In the genomic region with DNA sequence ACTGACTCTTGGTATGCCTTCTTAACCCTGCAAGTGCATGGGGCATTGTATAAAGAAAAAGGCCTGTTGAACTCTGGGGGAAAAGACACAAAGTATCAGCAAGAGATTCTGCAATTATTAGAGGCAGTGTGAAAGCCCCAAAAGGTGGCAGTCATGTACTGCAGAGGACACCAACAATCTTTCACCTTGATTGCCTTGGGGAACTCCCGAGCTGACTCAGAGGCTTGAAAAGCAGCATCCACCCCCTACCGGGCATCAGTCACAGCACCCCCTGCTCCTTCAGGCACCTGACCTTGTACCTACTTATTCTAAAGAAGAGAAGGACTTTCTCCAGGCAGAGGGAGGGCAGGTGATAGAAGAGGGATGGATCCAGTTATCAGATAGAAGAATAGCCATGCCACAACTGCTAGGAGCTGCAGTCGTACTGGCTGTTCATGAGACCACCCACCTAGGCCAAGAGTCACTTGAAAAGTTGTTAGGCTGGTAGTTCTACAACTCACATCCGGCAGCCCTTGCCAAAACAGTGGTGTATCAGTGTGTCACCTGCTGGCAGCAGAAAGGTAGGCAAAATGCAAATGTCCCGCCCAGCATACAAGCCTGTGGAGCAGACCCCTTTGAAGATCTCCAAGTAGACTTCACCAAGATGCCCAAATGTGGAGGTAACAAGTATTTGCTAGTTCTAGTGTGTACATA, we compare ENCODE assay signal across 13 cellular contexts.
DNase-seq lines count a peak whose midpoint lies in the region; ATAC-seq, FAIRE-seq and TF ChIP-seq lines count a peak whose summit lies in the region.
"Had no signal": no experiment of that assay in that cellular context is flagged by ENCODE, and none has a peak within 500 bp of the region (broad histone marks: within the 10 kb centered on the region; RNA-seq: fewer than 3 reads in every experiment).

No MANE protein-coding gene starts in this region.

- no TSS peak for BruUV-seq in GM12878 (replicated peaks; lab: Mats Ljungman, UMichigan)

- CTCF ChIA-PET in GM12878 (lab: Yijun Ruan, JAX) = interaction anchor here (0.6 to 3.1 kb wide), 16 partner anchors 9 to 1607 kb away, joined by 3 to 17 read pairs (median 4); no protein-coding TSS in a partner anchor

- no peak for TF ChIP-seq EP300 in GM12878 (IDR thresholded peaks at IDR 0.05; ENCODE audit: borderline replicate concordance in 1 of 2, control insufficient read depth in 1 of 2, low read depth in 2 of 2, low read length in 2 of 2)

- TF ChIP-seq CTCF in GM12864 (IDR thresholded peaks at IDR 0.05; ENCODE audit: low read depth, low read length, missing control alignments) (peak; percentile 38), GM12878 (IDR thresholded peaks at IDR 0.05 in 2 of 3, conservative IDR thresholded peaks at IDR 0.05 in 1 of 3; ENCODE audit: control insufficient read depth in 2 of 3, extremely low read depth in 1 of 3, insufficient read depth in 1 of 3, low read depth in 3 of 3, low read length in 3 of 3) (peak; percentile 21 to 58 (median 46); a peak in 3 of 6 replicates)

- TF ChIP-seq POLR2A in GM12878 (IDR thresholded peaks at IDR 0.05; ENCODE audit: low read depth, low read length) = no peak

- 20% methylated on average over 5 of the region's 5 CpGs for WGBS in GM12878 (ENCODE audit: insufficient coverage, insufficient replicate concordance, low lambda C conversion rate, missing lambda C conversion rate)

- no peak for FAIRE-seq in GM12878 (lab: Jason Lieb, UNC)

- no peaks in the 10 kb centered on the region for H4K20me1 ChIP-seq in GM12878 (ENCODE audit: control insufficient read depth, insufficient read depth)

- H3K27ac ChIP-seq in GM12878 (ENCODE audit: control insufficient read depth, insufficient read depth) = no peak overlapping the region

- SMC1A ChIA-PET in GM12878 (lab: Charles Lee; ENCODE audit: uncharacterized antibody, unreplicated experiment) = interaction anchor here (0.6 to 2.9 kb wide), 5 partner anchors 12 to 519 kb away, joined by 3 to 11 read pairs (median 3); no protein-coding TSS in a partner anchor

- intact Hi-C loops in GM12878 (cut with micrococcal nuclease; ENCODE audit: unreplicated experiment) = no loop called here

- H3K4me2 ChIP-seq in GM12878 (ENCODE audit: control insufficient read depth, insufficient read depth) = no peak overlapping the region
- H3K4me2 ChIP-seq: smooth muscle cell had no signal

- H3K4me1 ChIP-seq in GM12878 (ENCODE audit: control insufficient read depth, insufficient read depth, low read length) = no peaks in the 10 kb centered on the region

- no peaks in the 10 kb centered on the region for H3K9me3 ChIP-seq in GM12878 (replicated peaks; ENCODE audit: control insufficient read depth, insufficient read depth, low read length)

- ATAC-seq in GM19324 (IDR thresholded peaks at IDR 0.05; ENCODE audit: low FRiP score, unreplicated experiment) (peak; percentile 65), HG03354 (IDR thresholded peaks at IDR 0.05; ENCODE audit: poor library complexity, severe bottlenecking, unreplicated experiment) (peak; percentile 65), GM12878 (peak; percentile 94), GM21515 (IDR thresholded peaks at IDR 0.05; ENCODE audit: unreplicated experiment) (no peak)
- ATAC-seq: CD8-positive, alpha-beta T cell; SK-N-SH treated with all-trans-retinoic acid at 6 μM for 48 hours; stimulated activated effector memory CD8-positive, alpha-beta T cell treated with anti-CD3 and anti-CD28 coated beads, Interleukin-12 subunit alpha, Interleukin-12 subunit beta, amount 100 ng/mL, for 72 hours had no signal

- H3K9ac ChIP-seq in GM12878 (ENCODE audit: control insufficient read depth, insufficient read depth, low read length) = no peak overlapping the region

- no peak for DNase-seq in GM12864 (ENCODE audit: low read depth)
- DNase-seq in GM12878 (ENCODE audit: low read depth, low spot score) = no peak
- no peak for DNase-seq in anterior cingulate cortex (lab: John Stamatoyannopoulos, UW)
- no peak for DNase-seq in NCI-H1105 (lab: John Stamatoyannopoulos, UW)
- no peak for DNase-seq in activated CD8-positive, alpha-beta memory T cell treated with anti-CD3 and anti-CD28 coated beads, Interleukin-2, amount 50 U/mL, for 4 hours
- DNase-seq: CD8-positive, alpha-beta T cell; NCI-H2227 treated with DMSO at 0.1 percent for 48 hours had no signal

- TF ChIP-seq RAD21 in GM12878 (IDR thresholded peaks at IDR 0.05; ENCODE audit: insufficient read depth, low read depth, low read length) = peak; percentile 52; the same call in 1 of the 2 replicates

- H3K27me3 ChIP-seq in GM12878 (replicated peaks in 1 of 2; ENCODE audit: control insufficient read depth in 2 of 2, insufficient read depth in 2 of 2, low read length in 1 of 2) = no peaks in the 10 kb centered on the region

- H3K79me2 ChIP-seq in GM12878 (ENCODE audit: control insufficient read depth, insufficient read depth, low read length) = no peaks in the 10 kb centered on the region

- in situ Hi-C loops in GM12878 (cut with MboI) = loop anchor here (10.0 kb wide), 1 partner anchor 436 kb away; no protein-coding TSS in a partner anchor

- H3K4me3 ChIP-seq in GM12864 (ENCODE audit: low read depth, low read length) (no peak overlapping the region), GM12878 (no peak overlapping the region)
- H3K4me3 ChIP-seq: smooth muscle cell had no signal

- H2AFZ ChIP-seq in GM12878 (ENCODE audit: control insufficient read depth, low read depth, low read length) = no peak overlapping the region

- no peaks in the 10 kb centered on the region for H3K36me3 ChIP-seq in GM12878 (ENCODE audit: control insufficient read depth in 2 of 2, insufficient read depth in 2 of 2, low read length in 1 of 2)

- RAD21 ChIA-PET in GM12878 (lab: Charles Lee; ENCODE audit: unreplicated experiment) = interaction anchor here (0.5 to 1.5 kb wide), 3 partner anchors 221 to 383 kb away, joined by 3 to 5 read pairs (median 4); no protein-coding TSS in a partner anchor

- POLR2A ChIA-PET in GM12878 (lab: Charles Lee) = no interaction called here

TF ChIP-seq in GM12878, 131 proteins besides CTCF, POLR2A, EP300 and RAD21:
- no peak for TF ChIP-seq BRCA1 (IDR thresholded peaks at IDR 0.05; ENCODE audit: low read depth, low read length)
- no peak for TF ChIP-seq YY1 (IDR thresholded peaks at IDR 0.05; ENCODE audit: low read depth, low read length)
- TF ChIP-seq, protein P1, sequence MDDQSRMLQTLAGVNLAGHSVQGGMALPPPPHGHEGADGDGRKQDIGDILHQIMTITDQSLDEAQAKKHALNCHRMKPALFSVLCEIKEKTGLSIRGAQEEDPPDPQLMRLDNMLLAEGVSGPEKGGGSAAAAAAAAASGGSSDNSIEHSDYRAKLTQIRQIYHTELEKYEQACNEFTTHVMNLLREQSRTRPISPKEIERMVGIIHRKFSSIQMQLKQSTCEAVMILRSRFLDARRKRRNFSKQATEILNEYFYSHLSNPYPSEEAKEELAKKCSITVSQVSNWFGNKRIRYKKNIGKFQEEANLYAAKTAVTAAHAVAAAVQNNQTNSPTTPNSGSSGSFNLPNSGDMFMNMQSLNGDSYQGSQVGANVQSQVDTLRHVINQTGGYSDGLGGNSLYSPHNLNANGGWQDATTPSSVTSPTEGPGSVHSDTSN (IDR thresholded peaks at IDR 0.05; ENCODE audit: insufficient replicate concordance, low read depth, low read length) = no peak
- no peak for TF ChIP-seq SIX5 (IDR thresholded peaks at IDR 0.05; ENCODE audit: low read depth, low read length, severe bottlenecking)
- no peak for TF ChIP-seq SREBF1 (IDR thresholded peaks at IDR 0.05; ENCODE audit: low read length)
- no peak for TF ChIP-seq SUZ12 (IDR thresholded peaks at IDR 0.05; ENCODE audit: unreplicated experiment)
- TF ChIP-seq ZNF217 (IDR thresholded peaks at IDR 0.05) = no peak
- no peak for TF ChIP-seq SIN3A (IDR thresholded peaks at IDR 0.05; ENCODE audit: low read depth, low read length)
- no peak for TF ChIP-seq HDAC2 (IDR thresholded peaks at IDR 0.05)
- TF ChIP-seq, protein P2, sequence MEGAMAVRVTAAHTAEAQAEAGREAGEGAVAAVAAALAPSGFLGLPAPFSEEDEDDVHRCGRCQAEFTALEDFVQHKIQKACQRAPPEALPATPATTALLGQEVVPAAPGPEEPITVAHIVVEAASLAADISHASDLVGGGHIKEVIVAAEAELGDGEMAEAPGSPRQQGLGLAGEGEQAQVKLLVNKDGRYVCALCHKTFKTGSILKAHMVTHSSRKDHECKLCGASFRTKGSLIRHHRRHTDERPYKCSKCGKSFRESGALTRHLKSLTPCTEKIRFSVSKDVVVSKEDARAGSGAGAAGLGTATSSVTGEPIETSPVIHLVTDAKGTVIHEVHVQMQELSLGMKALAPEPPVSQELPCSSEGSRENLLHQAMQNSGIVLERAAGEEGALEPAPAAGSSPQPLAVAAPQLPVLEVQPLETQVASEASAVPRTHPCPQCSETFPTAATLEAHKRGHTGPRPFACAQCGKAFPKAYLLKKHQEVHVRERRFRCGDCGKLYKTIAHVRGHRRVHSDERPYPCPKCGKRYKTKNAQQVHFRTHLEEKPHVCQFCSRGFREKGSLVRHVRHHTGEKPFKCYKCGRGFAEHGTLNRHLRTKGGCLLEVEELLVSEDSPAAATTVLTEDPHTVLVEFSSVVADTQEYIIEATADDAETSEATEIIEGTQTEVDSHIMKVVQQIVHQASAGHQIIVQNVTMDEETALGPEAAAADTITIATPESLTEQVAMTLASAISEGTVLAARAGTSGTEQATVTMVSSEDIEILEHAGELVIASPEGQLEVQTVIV (IDR thresholded peaks at IDR 0.05; ENCODE audit: borderline replicate concordance, partially characterized antibody) = no peak
- TF ChIP-seq ZBED1 (IDR thresholded peaks at IDR 0.05; ENCODE audit: borderline replicate concordance) = no peak
- TF ChIP-seq ESRRA (IDR thresholded peaks at IDR 0.05; ENCODE audit: low read length) = no peak
- no peak for TF ChIP-seq POLR2AphosphoS5 (IDR thresholded peaks at IDR 0.05; ENCODE audit: low read length)
- TF ChIP-seq ZNF622 (IDR thresholded peaks at IDR 0.05) = no peak
- TF ChIP-seq NR2C1 (IDR thresholded peaks at IDR 0.05) = no peak
- no peak for TF ChIP-seq PAX8 (IDR thresholded peaks at IDR 0.05)
